Comparison of ENCODE assay signal across 22 cellular contexts in the genomic region with DNA sequence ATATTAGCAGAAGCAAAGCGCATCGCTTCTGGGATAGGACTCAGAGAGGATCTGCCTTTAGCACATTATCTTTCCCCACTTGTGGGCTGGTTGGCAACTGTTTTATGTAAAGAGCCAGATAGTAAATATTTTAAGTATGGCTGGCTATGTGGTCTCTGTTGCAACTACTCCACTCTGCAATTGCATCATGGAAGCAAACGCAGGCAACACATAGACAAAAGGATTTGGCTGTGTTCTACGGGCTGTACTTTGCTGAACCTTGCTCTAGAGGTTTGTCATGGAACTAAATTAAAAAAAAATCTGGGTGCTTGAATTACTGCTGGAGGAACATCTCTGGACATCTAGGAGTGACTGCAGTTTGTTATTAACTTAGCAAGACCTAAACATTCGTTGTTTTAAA.
"Had no signal": no experiment of that assay in that cellular context is flagged by ENCODE, and none has a peak within 500 bp of the region (broad histone marks: within the 10 kb centered on the region; RNA-seq: fewer than 3 reads in every experiment).

No MANE protein-coding gene starts in this region.

- DNase-seq: KBM-7; MG63; MV-4-11; NCI-H1048; NCI-H1436; NCI-H187; NCI-H2029; NCI-H2081 treated with DMSO at 0.1 percent for 48 hours; NCI-H2227 treated with DMSO at 0.1 percent for 48 hours; NCI-H524; NCI-H526 treated with DMSO at 0.1 percent for 48 hours; NCI-H748 treated with DMSO at 0.1 percent for 48 hours; NK-92 treated with Interleukin-12 subunit alpha and Interleukin-12 subunit beta, amount 100 ng/mL, for 24 hours; PC-3; SHP77; SJCRH30; SW 1271; T-cell had no signal

- H3K27me3 ChIP-seq: MG63, SJCRH30 had no signal

- ATAC-seq: Panc1, PC-3, SK-N-SH treated with all-trans-retinoic acid at 6 μM for 48 hours, T-cell had no signal

- H3K9me3 ChIP-seq: MG63, SJCRH30 had no signal

- H3K36me3 Mint-ChIP-seq: T-cell had no signal

- H3K9me3 Mint-ChIP-seq: T-cell; T-helper 1 cell treated with Interleukin-12 subunit alpha and Interleukin-12 subunit beta and Interleukin-4 antibody, amounts not matched to agents 30 μg/mL and 1 μg/mL, for 36 hours had no signal

- H3K4me1 ChIP-seq: SJCRH30 had no signal

- H3K4me3 Mint-ChIP-seq: T-cell; T-helper 1 cell treated with Interleukin-12 subunit alpha and Interleukin-12 subunit beta and Interleukin-4 antibody, amounts not matched to agents 30 μg/mL and 1 μg/mL, for 36 hours had no signal

- H3K4me3 ChIP-seq: MG63, SJCRH30 had no signal

- H3K27ac ChIP-seq: RWPE1, SJCRH30 had no signal

- H3K36me3 ChIP-seq: MG63, SJCRH30 had no signal

- H3K4me1 Mint-ChIP-seq: T-cell had no signal

- H3K27ac Mint-ChIP-seq: T-cell; T-helper 1 cell treated with Interleukin-12 subunit alpha and Interleukin-12 subunit beta and Interleukin-4 antibody, amounts not matched to agents 30 μg/mL and 1 μg/mL, for 36 hours had no signal
